Comparison of ENCODE assay signal across 2 cellular contexts in genomic region chr13:74017301-74018092, GRCh38.
TF ChIP-seq lines count a peak whose summit lies in the region.

No MANE protein-coding gene starts in this region.

TF ChIP-seq in SK-N-SH, 30 proteins besides CTCF, POLR2A, EP300 and RAD21 (continued from another document):
- no peak for TF ChIP-seq IRF3 (IDR thresholded peaks at IDR 0.05; ENCODE audit: low read depth, low read length)
- TF ChIP-seq REST (IDR thresholded peaks at IDR 0.05; ENCODE audit: low read depth, low read length): no peak
- TF ChIP-seq FOXM1 (IDR thresholded peaks at IDR 0.05; ENCODE audit: low read depth): no peak
- no peak for TF ChIP-seq FOXJ3 (CRISPR knock-in tag; IDR thresholded peaks at IDR 0.05)
- no peak for TF ChIP-seq PBX3 (IDR thresholded peaks at IDR 0.05)
- TF ChIP-seq MAX (IDR thresholded peaks at IDR 0.05; ENCODE audit: low read depth): no peak

TF ChIP-seq in SK-N-SH treated with all-trans-retinoic acid at 6 μM for 48 hours, 23 proteins besides CTCF, POLR2A, EP300 and RAD21 (continued from another document):
- no peak for TF ChIP-seq TOX (CRISPR knock-in tag; IDR thresholded peaks at IDR 0.05; ENCODE audit: borderline replicate concordance)
- TF ChIP-seq GLIS3 (CRISPR knock-in tag; IDR thresholded peaks at IDR 0.05): no peak
- no peak for TF ChIP-seq POU6F1 (CRISPR knock-in tag; IDR thresholded peaks at IDR 0.05; ENCODE audit: borderline replicate concordance, low read depth)
- no peak for TF ChIP-seq ESRRG (CRISPR knock-in tag; IDR thresholded peaks at IDR 0.05)
- TF ChIP-seq TSHZ2 (CRISPR knock-in tag; IDR thresholded peaks at IDR 0.05): no peak
- TF ChIP-seq CSDC2 (CRISPR knock-in tag; IDR thresholded peaks at IDR 0.05): no peak
- no peak for TF ChIP-seq SNAI2 (CRISPR knock-in tag; IDR thresholded peaks at IDR 0.05)
- TF ChIP-seq BACH2 (CRISPR knock-in tag; IDR thresholded peaks at IDR 0.05; ENCODE audit: borderline replicate concordance): no peak
- TF ChIP-seq OSR1 (CRISPR knock-in tag; IDR thresholded peaks at IDR 0.05): no peak
TF ChIP-seq in SK-N-SH treated with all-trans-retinoic acid at 6 μM for 48 hours: peak in this region for 0.
